1 cellular context compared by ENCODE assay signal in the genomic region with DNA sequence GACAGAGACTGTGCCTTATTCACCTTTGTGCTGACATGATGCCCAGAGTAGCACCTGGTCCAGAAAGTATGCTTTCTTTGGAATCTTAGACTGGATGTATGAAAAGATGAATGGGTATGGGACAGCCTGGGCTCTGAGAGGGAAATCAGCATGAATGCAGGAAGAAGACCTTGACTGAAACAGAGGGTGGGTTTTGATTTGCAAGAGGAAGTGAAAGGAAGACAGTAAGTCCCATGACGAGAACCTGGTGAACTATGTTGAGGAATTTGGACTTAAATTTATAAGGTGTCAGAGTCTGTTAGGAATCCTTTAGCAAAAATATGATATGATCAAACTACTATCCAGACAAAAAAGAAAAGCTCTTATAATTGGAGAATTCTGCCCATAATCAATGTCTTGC.
TF ChIP-seq lines count a peak whose summit lies in the region.

No MANE protein-coding gene starts in this region.

TF ChIP-seq in GM23338, 12 proteins besides CTCF, POLR2A, EP300 and RAD21 (continued from another document):
- TF ChIP-seq, protein P1, sequence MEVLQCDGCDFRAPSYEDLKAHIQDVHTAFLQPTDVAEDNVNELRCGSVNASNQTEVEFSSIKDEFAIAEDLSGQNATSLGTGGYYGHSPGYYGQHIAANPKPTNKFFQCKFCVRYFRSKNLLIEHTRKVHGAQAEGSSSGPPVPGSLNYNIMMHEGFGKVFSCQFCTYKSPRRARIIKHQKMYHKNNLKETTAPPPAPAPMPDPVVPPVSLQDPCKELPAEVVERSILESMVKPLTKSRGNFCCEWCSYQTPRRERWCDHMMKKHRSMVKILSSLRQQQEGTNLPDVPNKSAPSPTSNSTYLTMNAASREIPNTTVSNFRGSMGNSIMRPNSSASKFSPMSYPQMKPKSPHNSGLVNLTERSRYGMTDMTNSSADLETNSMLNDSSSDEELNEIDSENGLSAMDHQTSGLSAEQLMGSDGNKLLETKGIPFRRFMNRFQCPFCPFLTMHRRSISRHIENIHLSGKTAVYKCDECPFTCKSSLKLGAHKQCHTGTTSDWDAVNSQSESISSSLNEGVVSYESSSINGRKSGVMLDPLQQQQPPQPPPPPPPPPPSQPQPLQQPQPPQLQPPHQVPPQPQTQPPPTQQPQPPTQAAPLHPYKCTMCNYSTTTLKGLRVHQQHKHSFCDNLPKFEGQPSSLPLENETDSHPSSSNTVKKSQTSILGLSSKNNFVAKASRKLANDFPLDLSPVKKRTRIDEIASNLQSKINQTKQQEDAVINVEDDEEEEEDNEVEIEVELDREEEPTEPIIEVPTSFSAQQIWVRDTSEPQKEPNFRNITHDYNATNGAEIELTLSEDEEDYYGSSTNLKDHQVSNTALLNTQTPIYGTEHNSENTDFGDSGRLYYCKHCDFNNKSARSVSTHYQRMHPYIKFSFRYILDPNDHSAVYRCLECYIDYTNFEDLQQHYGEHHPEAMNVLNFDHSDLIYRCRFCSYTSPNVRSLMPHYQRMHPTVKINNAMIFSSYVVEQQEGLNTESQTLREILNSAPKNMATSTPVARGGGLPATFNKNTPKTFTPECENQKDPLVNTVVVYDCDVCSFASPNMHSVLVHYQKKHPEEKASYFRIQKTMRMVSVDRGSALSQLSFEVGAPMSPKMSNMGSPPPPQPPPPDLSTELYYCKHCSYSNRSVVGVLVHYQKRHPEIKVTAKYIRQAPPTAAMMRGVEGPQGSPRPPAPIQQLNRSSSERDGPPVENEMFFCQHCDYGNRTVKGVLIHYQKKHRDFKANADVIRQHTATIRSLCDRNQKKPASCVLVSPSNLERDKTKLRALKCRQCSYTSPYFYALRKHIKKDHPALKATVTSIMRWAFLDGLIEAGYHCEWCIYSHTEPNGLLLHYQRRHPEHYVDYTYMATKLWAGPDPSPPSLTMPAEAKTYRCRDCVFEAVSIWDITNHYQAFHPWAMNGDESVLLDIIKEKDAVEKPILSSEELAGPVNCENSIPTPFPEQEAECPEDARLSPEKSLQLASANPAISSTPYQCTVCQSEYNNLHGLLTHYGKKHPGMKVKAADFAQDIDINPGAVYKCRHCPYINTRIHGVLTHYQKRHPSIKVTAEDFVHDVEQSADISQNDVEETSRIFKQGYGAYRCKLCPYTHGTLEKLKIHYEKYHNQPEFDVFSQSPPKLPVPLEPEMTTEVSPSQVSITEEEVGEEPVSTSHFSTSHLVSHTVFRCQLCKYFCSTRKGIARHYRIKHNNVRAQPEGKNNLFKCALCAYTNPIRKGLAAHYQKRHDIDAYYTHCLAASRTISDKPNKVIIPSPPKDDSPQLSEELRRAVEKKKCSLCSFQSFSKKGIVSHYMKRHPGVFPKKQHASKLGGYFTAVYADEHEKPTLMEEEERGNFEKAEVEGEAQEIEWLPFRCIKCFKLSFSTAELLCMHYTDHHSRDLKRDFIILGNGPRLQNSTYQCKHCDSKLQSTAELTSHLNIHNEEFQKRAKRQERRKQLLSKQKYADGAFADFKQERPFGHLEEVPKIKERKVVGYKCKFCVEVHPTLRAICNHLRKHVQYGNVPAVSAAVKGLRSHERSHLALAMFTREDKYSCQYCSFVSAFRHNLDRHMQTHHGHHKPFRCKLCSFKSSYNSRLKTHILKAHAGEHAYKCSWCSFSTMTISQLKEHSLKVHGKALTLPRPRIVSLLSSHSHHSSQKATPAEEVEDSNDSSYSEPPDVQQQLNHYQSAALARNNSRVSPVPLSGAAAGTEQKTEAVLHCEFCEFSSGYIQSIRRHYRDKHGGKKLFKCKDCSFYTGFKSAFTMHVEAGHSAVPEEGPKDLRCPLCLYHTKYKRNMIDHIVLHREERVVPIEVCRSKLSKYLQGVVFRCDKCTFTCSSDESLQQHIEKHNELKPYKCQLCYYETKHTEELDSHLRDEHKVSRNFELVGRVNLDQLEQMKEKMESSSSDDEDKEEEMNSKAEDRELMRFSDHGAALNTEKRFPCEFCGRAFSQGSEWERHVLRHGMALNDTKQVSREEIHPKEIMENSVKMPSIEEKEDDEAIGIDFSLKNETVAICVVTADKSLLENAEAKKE (CRISPR knock-in tag; IDR thresholded peaks at IDR 0.05) = no peak
- TF ChIP-seq, protein P2, sequence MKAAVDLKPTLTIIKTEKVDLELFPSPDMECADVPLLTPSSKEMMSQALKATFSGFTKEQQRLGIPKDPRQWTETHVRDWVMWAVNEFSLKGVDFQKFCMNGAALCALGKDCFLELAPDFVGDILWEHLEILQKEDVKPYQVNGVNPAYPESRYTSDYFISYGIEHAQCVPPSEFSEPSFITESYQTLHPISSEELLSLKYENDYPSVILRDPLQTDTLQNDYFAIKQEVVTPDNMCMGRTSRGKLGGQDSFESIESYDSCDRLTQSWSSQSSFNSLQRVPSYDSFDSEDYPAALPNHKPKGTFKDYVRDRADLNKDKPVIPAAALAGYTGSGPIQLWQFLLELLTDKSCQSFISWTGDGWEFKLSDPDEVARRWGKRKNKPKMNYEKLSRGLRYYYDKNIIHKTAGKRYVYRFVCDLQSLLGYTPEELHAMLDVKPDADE (IDR thresholded peaks at IDR 0.05) = no peak
- TF ChIP-seq CREB1 (CRISPR knock-in tag; IDR thresholded peaks at IDR 0.05; ENCODE audit: low read depth) = no peak
- TF ChIP-seq POLR2AphosphoS5 (IDR thresholded peaks at IDR 0.05; ENCODE audit: low read depth) = no peak
- TF ChIP-seq EZH2phosphoT487 (IDR thresholded peaks at IDR 0.05; ENCODE audit: unreplicated experiment) = no peak
- TF ChIP-seq ZNF114 (CRISPR knock-in tag; IDR thresholded peaks at IDR 0.05) = no peak
- no peak for TF ChIP-seq JUNB (IDR thresholded peaks at IDR 0.05; ENCODE audit: unreplicated experiment)
- TF ChIP-seq NANOG (IDR thresholded peaks at IDR 0.05; ENCODE audit: borderline replicate concordance) = no peak
